In genomic region chr16:67653131-67654068, GRCh38 we compare ENCODE assay signal across 9 cellular contexts.
DNase-seq lines count a peak whose midpoint lies in the region; ATAC-seq and TF ChIP-seq lines count a peak whose summit lies in the region.
"Had no signal": no experiment of that assay in that cellular context is flagged by ENCODE, and none has a peak within 500 bp of the region (broad histone marks: within the 10 kb centered on the region; RNA-seq: fewer than 3 reads in every experiment).

No MANE protein-coding gene starts in this region.

- H3K36me3 Mint-ChIP-seq in nephron (ENCODE audit: low read depth), result no peaks in the 10 kb centered on the region
- H3K36me3 Mint-ChIP-seq: natural killer cell had no signal

- H3K9me3 Mint-ChIP-seq in nephron, result no peaks in the 10 kb centered on the region
- H3K9me3 Mint-ChIP-seq: natural killer cell had no signal

- no peaks in the 10 kb centered on the region for H3K4me1 Mint-ChIP-seq in nephron

- H3K4me3 ChIP-seq in coronary artery, result peak overlapping the region; percentile 64

- no peak for ATAC-seq in GM21360 (IDR thresholded peaks at IDR 0.05; ENCODE audit: unreplicated experiment)

- no peak for DNase-seq in AG09319 (ENCODE audit: extremely low read depth, low read depth)
- peak; percentile 79 for DNase-seq in HuH-7.5 (ENCODE audit: low spot score)
- DNase-seq in coronary artery (ENCODE audit: low spot score), result no peak
- no peak for DNase-seq in activated gamma-delta T cell (lab: John Stamatoyannopoulos, UW)
- DNase-seq in activated CD4-positive, alpha-beta T cell treated with anti-CD3 and anti-CD28 coated beads, Interleukin-2, amount 50 U/mL, for 4 hours, result no peak
- DNase-seq in HuH-7 (ENCODE audit: low spot score), result no peak
- DNase-seq: natural killer cell had no signal

- no peak overlapping the region for H3K27ac ChIP-seq in coronary artery

- no peak overlapping the region for H3K27ac Mint-ChIP-seq in nephron
- H3K27ac Mint-ChIP-seq: natural killer cell had no signal

- H3K27me3 Mint-ChIP-seq in nephron (ENCODE audit: low read depth), result peaks cover 51% of the 10 kb centered on the region

- TF ChIP-seq CTCF in AG09319 (IDR thresholded peaks at IDR 0.05; ENCODE audit: low read depth, low read length), result peak; percentile 10
- TF ChIP-seq CTCF in coronary artery (IDR thresholded peaks at IDR 0.05), result no peak
- peak in 2 of 3 experiments; percentile 37 to 39 for TF ChIP-seq CTCF in nephron (IDR thresholded peaks at IDR 0.05; ENCODE audit: unreplicated experiment in 3 of 3)

- peak overlapping the region; percentile 83 to 88 (median 84) for H3K4me3 Mint-ChIP-seq in nephron
- H3K4me3 Mint-ChIP-seq: natural killer cell had no signal
